Comparison of ENCODE assay signal across 9 cellular contexts in genomic region chr9:41074356-41074942, GRCh38. TPM values are rescaled to one million over a fixed set of nuclear protein-coding genes. Genes with fewer than 3 reads are reported as not detected.
A peak's percentile ranks its signal among the peaks of the same experiment; 100 is the strongest.
DNase-seq lines count a peak whose midpoint lies in the region; ATAC-seq and TF ChIP-seq lines count a peak whose summit lies in the region.
"Not testable (repeated sequence)": the region's sequence is repeated elsewhere in the genome, so short reads cannot be mapped to it uniquely, and the experiment has no call there.
"Had no signal": no experiment of that assay in that cellular context is flagged by ENCODE, and none has a peak within 500 bp of the region (broad histone marks: within the 10 kb centered on the region; RNA-seq: fewer than 3 reads in every experiment).

No MANE protein-coding gene starts in this region.

- H3K9me3 ChIP-seq in suprapubic skin: not testable (repeated sequence)

- not testable (repeated sequence) for H3K9me3 Mint-ChIP-seq in T-helper 2 cell treated with Interferon-gamma antibody and Interleukin-4, amounts not matched to agents 5 μg/mL and 100 μg/mL, for 36 hours; MCF 10A (ENCODE audit: unreplicated experiment); naive thymus-derived CD8-positive, alpha-beta T cell

- not testable (repeated sequence) for H3K27ac ChIP-seq in suprapubic skin

- TF ChIP-seq CTCF in MCF 10A (IDR thresholded peaks at IDR 0.05; ENCODE audit: unreplicated experiment); suprapubic skin (IDR thresholded peaks at IDR 0.05): not testable (repeated sequence)

- H3K36me3 ChIP-seq in suprapubic skin: not testable (repeated sequence)

- 3% methylated on average over 44 of the region's 63 CpGs for WGBS in suprapubic skin

- DNase-seq in EH (ENCODE audit: low read depth) (peak; percentile 30), MCF 10A (ENCODE audit: unreplicated experiment) (peak; percentile 31), left cardiac atrium (peak; percentile 49), suprapubic skin (ENCODE audit: low spot score in 2 of 2) (peak; percentile 77 to 81)
- not testable (repeated sequence) for DNase-seq in T-helper 2 cell treated with Interferon-gamma antibody and Interleukin-4, amounts not matched to agents 5 μg/mL and 100 μg/mL, for 36 hours (ENCODE audit: low spot score)
- DNase-seq in naive thymus-derived CD8-positive, alpha-beta T cell: peak in 1 of 10 donors; percentile 7

- intact Hi-C loops in MCF 10A (cut with micrococcal nuclease); left cardiac atrium (cut with DNase I): not testable (repeated sequence)

- H3K4me3 Mint-ChIP-seq in T-helper 2 cell treated with Interferon-gamma antibody and Interleukin-4, amounts not matched to agents 5 μg/mL and 100 μg/mL, for 36 hours: peak overlapping the region; percentile 62
- peak overlapping the region; percentile 74 for H3K4me3 Mint-ChIP-seq in MCF 10A (ENCODE audit: unreplicated experiment)
- peak overlapping the region; percentile 60 to 85 (median 77) for H3K4me3 Mint-ChIP-seq in naive thymus-derived CD8-positive, alpha-beta T cell

- TF ChIP-seq POLR2A in suprapubic skin (IDR thresholded peaks at IDR 0.05): not testable (repeated sequence)

- POLR2A ChIA-PET in MCF 10A (lab: Yijun Ruan, JAX): interaction anchor here (1.0 kb wide), 1 partner anchor 83 kb away, joined by 4 read pairs; no protein-coding TSS in a partner anchor
- POLR2A ChIA-PET in naive thymus-derived CD8-positive, alpha-beta T cell (lab: Charles Lee): not testable (repeated sequence)

- not testable (repeated sequence) for H3K36me3 Mint-ChIP-seq in T-helper 2 cell treated with Interferon-gamma antibody and Interleukin-4, amounts not matched to agents 5 μg/mL and 100 μg/mL, for 36 hours (ENCODE audit: low read depth); MCF 10A (ENCODE audit: insufficient read depth, unreplicated experiment); naive thymus-derived CD8-positive, alpha-beta T cell

- H3K4me3 ChIP-seq in suprapubic skin: peak overlapping the region; percentile 67

- H3K27me3 ChIP-seq in suprapubic skin: peaks cover 16% of the 10 kb centered on the region

- TSS peak; percentile 14 for BruUV-seq in MCF 10A (replicated peaks; lab: Mats Ljungman, UMichigan)

- ATAC-seq in GM21447 (IDR thresholded peaks at IDR 0.05; ENCODE audit: unreplicated experiment): peak; percentile 67
- ATAC-seq in HG03342 (IDR thresholded peaks at IDR 0.05; ENCODE audit: unreplicated experiment): peak; percentile 42
- ATAC-seq in left cardiac atrium: peak; percentile 84 to 89
- peak; percentile 63 for ATAC-seq in naive thymus-derived CD8-positive, alpha-beta T cell

- peaks cover 16% of the 10 kb centered on the region for H3K4me1 ChIP-seq in suprapubic skin

- not testable (repeated sequence) for H3K27ac Mint-ChIP-seq in T-helper 2 cell treated with Interferon-gamma antibody and Interleukin-4, amounts not matched to agents 5 μg/mL and 100 μg/mL, for 36 hours; naive thymus-derived CD8-positive, alpha-beta T cell
- peak overlapping the region; percentile 72 for H3K27ac Mint-ChIP-seq in MCF 10A (ENCODE audit: low read depth, unreplicated experiment)

- peaks cover 41% of the 10 kb centered on the region for H3K27me3 Mint-ChIP-seq in T-helper 2 cell treated with Interferon-gamma antibody and Interleukin-4, amounts not matched to agents 5 μg/mL and 100 μg/mL, for 36 hours (ENCODE audit: low read depth)
- not testable (repeated sequence) for H3K27me3 Mint-ChIP-seq in MCF 10A (ENCODE audit: insufficient read depth, unreplicated experiment)
- peaks cover 12 to 46% (median 30%) of the 10 kb centered on the region in 5 donors for H3K27me3 Mint-ChIP-seq in naive thymus-derived CD8-positive, alpha-beta T cell

- not testable (repeated sequence) for H3K4me1 Mint-ChIP-seq in T-helper 2 cell treated with Interferon-gamma antibody and Interleukin-4, amounts not matched to agents 5 μg/mL and 100 μg/mL, for 36 hours (ENCODE audit: low read depth); MCF 10A (ENCODE audit: insufficient read depth, unreplicated experiment)
- peaks cover 7 to 21% (median 12%) of the 10 kb centered on the region in 4 donors for H3K4me1 Mint-ChIP-seq in naive thymus-derived CD8-positive, alpha-beta T cell

- TF ChIP-seq EP300 in suprapubic skin (IDR thresholded peaks at IDR 0.05): not testable (repeated sequence)

- CTCF ChIA-PET in MCF 10A (lab: Yijun Ruan, JAX): not testable (repeated sequence)

RNA-seq across cellular contexts. Expression of gene FOXD4L6, which starts 54.0 kb away (rescaled TPM):
- total RNA-seq in MCF 10A (2022) (0.30 and 0.69 TPM in 2 replicates), left cardiac atrium (under 1 TPM in 1 of 2 donors, not detected in 1; 0.15 TPM), suprapubic skin (under 1 TPM in 1 of 4 donors, not detected in 3; 0.72 TPM)
- total RNA-seq in naive thymus-derived CD8-positive, alpha-beta T cell: not detected
- polyA plus RNA-seq in naive thymus-derived CD8-positive, alpha-beta T cell: not detected
- total RNA-seq: glomerular endothelial cell had no signal
